ENCODE assay signal across 1 cellular context in genomic region chr3:171741377-171741776, GRCh38.
TF ChIP-seq lines count a peak whose summit lies in the region.

No MANE protein-coding gene starts in this region.

TF ChIP-seq in HEK293, 187 proteins besides CTCF, POLR2A, EP300 and RAD21 (continued from another document):
- TF ChIP-seq ZNF10 (tag by site-specific recombination; IDR thresholded peaks at IDR 0.05) (no peak), ZNF302 (tag by site-specific recombination; IDR thresholded peaks at IDR 0.05; ENCODE audit: low read depth) (no peak), ZFP69B (tag by site-specific recombination; IDR thresholded peaks at IDR 0.05) (no peak), ZIC2 (tag by site-specific recombination; IDR thresholded peaks at IDR 0.05) (no peak), ZNF266 (tag by site-specific recombination; IDR thresholded peaks at IDR 0.05; ENCODE audit: low read depth) (no peak), ZNF473 (tag by site-specific recombination; IDR thresholded peaks at IDR 0.05) (no peak), ZNF23 (tag by site-specific recombination; IDR thresholded peaks at IDR 0.05; ENCODE audit: borderline replicate concordance) (no peak), FEZF1 (tag by site-specific recombination; IDR thresholded peaks at IDR 0.05) (peak; percentile 42), PRDM6 (tag by site-specific recombination; IDR thresholded peaks at IDR 0.05) (peak; percentile 31; the same call in 1 of the 2 replicates), BCL11B (tag by site-specific recombination; IDR thresholded peaks at IDR 0.05; ENCODE audit: low read depth) (no peak), ZNF157 (tag by site-specific recombination; IDR thresholded peaks at IDR 0.05) (no peak), ZSCAN18 (tag by site-specific recombination; IDR thresholded peaks at IDR 0.05) (no peak), ZNF514 (tag by site-specific recombination; IDR thresholded peaks at IDR 0.05) (no peak)
